Comparison of ENCODE assay signal across 1 cellular context in the genomic region with DNA sequence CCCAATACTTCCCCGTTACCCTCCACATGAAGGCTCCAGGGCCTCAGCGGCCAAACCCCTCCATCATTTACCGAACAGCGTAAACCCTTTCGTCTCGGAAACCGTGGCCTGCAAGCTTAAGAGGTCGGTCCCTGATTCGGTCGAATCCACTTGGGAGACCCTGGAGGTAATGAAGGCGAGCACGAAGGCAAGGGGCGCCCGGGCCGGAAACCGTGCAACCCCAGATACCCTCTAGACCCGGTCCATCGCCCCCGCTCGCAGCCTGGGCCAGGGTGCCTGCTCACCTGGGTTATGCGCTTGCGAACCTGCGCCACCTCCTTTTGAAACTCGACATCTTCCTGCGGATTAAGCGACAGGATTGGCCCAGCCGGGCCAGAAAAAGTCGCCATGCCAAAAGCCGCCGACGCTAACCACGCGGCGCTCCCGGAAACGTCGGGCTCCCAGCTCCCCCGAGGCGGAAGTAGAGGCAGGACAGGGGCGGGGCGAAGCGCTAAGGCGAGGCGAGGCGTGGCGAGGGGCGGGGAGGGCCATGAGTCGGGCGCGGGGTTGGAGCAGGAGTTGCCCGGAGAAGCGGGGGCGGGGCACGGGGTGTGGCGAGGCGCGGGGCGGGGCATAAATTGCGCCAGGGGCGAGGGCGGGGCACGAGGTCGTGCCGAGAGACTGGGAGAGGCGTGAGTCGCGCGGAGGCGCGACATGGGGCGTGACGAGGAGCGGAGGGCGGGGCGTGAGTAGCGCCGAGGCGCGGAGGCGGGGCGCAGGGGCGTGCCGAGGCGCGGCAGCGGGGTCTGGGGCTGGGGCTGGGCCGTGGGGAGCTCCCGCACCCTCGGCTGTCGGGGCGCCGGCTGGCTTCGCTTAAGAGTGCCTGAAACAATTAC.
TF ChIP-seq lines count a peak whose summit lies in the region.

TSS of gene NIFK (minus strand) at position 414 of the 875 bp plus-strand sequence. CDS start at position 389, 25 bp downstream.

TF ChIP-seq in K562, 482 proteins besides CTCF, POLR2A, EP300 and RAD21 (continued from another document):
- TF ChIP-seq THAP12 (CRISPR knock-in tag; IDR thresholded peaks at IDR 0.05) (no peak), MBD2 (IDR thresholded peaks at IDR 0.05; ENCODE audit: borderline replicate concordance, low read depth) (peak; percentile 45; the same call in 1 of the 2 replicates), ZNF445 (CRISPR knock-in tag; IDR thresholded peaks at IDR 0.05; ENCODE audit: low read depth) (no peak), TEAD1 (CRISPR knock-in tag; IDR thresholded peaks at IDR 0.05) (peak in 1 of 2 experiments; percentile 71; a peak in 1 of 4 replicates), CHD4 (IDR thresholded peaks at IDR 0.05; ENCODE audit: insufficient read depth, insufficient replicate concordance, low read depth, low read length, poor library complexity, severe bottlenecking) (no peak), MAFK (IDR thresholded peaks at IDR 0.05; ENCODE audit: low read length) (no peak), ZNF699 (CRISPR knock-in tag; IDR thresholded peaks at IDR 0.05; ENCODE audit: insufficient replicate concordance) (no peak), PHB (CRISPR knock-in tag; IDR thresholded peaks at IDR 0.05) (no peak), NCOA2 (IDR thresholded peaks at IDR 0.05; ENCODE audit: partially characterized antibody in 2 of 2) (no peak), TCF3 (CRISPR knock-in tag; IDR thresholded peaks at IDR 0.05) (no peak), ZNF239 (CRISPR knock-in tag; IDR thresholded peaks at IDR 0.05) (no peak), MYNN (IDR thresholded peaks at IDR 0.05) (no peak), MYNN (CRISPR knock-in tag; IDR thresholded peaks at IDR 0.05) (no peak), TGIF2 (CRISPR knock-in tag; IDR thresholded peaks at IDR 0.05) (peak; percentile 75; the same call in 1 of the 2 replicates), DNMT1 (IDR thresholded peaks at IDR 0.05) (no peak), YBX1 (IDR thresholded peaks at IDR 0.05) (no peak), EP400 (IDR thresholded peaks at IDR 0.05) (peak; percentile 98), KAT2B (IDR thresholded peaks at IDR 0.05; ENCODE audit: low read depth, low read length) (no peak)
